8 cellular contexts compared by ENCODE assay signal in genomic region chr2:149587220-149587949, GRCh38. TPM values are rescaled to one million over a fixed set of nuclear protein-coding genes. Genes with fewer than 3 reads are reported as not detected.
DNase-seq lines count a peak whose midpoint lies in the region; ATAC-seq and TF ChIP-seq lines count a peak whose summit lies in the region.

Gene MMADHC, minus strand, starts transcription at chr2:149587775. Its CDS starts 678 bp downstream, at chr2:149587097.

- intact Hi-C loops in mammary epithelial cell (cut with micrococcal nuclease) = no loop called here

- H3F3A ChIP-seq in smooth muscle cell (ENCODE audit: low read depth) = no peaks in the 10 kb centered on the region

- peak; percentile 98 for DNase-seq in ACHN
- DNase-seq in NCI-H2227 (lab: John Stamatoyannopoulos, UW; ENCODE audit: unreplicated experiment) = peak; percentile 99
- peak; percentile 95 for DNase-seq in WERI-Rb-1
- DNase-seq in mammary epithelial cell = peak; percentile 90
- peak; percentile 92 for DNase-seq in iPS-NIHi11 (ENCODE audit: low spot score)
- peak; percentile 56 for DNase-seq in smooth muscle cell (lab: John Stamatoyannopoulos, UW; ENCODE audit: unreplicated experiment)

- under 1% methylated on average over 32 of the region's 45 CpGs for WGBS in mammary epithelial cell (ENCODE audit: low coverage, missing lambda C conversion rate)
- WGBS in smooth muscle cell (ENCODE audit: low lambda C conversion rate) = 2% methylated on average over 45 of the region's 45 CpGs

- H3K4me3 ChIP-seq in WERI-Rb-1 (ENCODE audit: low read depth, low read length) = peak within 1 kb of the TSS; percentile 81
- peak within 1 kb of the TSS; percentile 66 to 98 (median 85) for H3K4me3 ChIP-seq in mammary epithelial cell (replicated peaks in 1 of 3; ENCODE audit: insufficient read depth in 1 of 3, low read depth in 2 of 3, low read length in 3 of 3)
- peak within 1 kb of the TSS; percentile 88 for H3K4me3 ChIP-seq in smooth muscle cell

- H3K27ac ChIP-seq in WERI-Rb-1 (peak within 1 kb of the TSS; percentile 92), mammary epithelial cell (ENCODE audit: insufficient read depth, low read depth, low read length) (peak within 1 kb of the TSS; percentile 95), smooth muscle cell (ENCODE audit: low read depth) (peak within 1 kb of the TSS; percentile 96)

- H3K9ac ChIP-seq in mammary epithelial cell (ENCODE audit: insufficient read depth, low read length) = peak within 1 kb of the TSS; percentile 99
- peak within 1 kb of the TSS; percentile 98 for H3K9ac ChIP-seq in smooth muscle cell (ENCODE audit: low read depth)

- TF ChIP-seq CTCF in WERI-Rb-1 (IDR thresholded peaks at IDR 0.05; ENCODE audit: low read depth, low read length) (no peak), mammary epithelial cell (conservative IDR thresholded peaks at IDR 0.05 in 1 of 2, IDR thresholded peaks at IDR 0.05 in 1 of 2; ENCODE audit: extremely low read depth in 1 of 2, insufficient read depth in 1 of 2, low read depth in 1 of 2, low read length in 2 of 2) (no peak), smooth muscle cell (IDR thresholded peaks at IDR 0.05; ENCODE audit: borderline replicate concordance, insufficient read depth, poor library complexity, severe bottlenecking) (no peak)

- H4K20me1 ChIP-seq in mammary epithelial cell (ENCODE audit: insufficient read depth, low read length) (no peaks in the 10 kb centered on the region), smooth muscle cell (ENCODE audit: low read depth) (peaks cover 33% of the 10 kb centered on the region)

- H3K4me2 ChIP-seq in mammary epithelial cell (ENCODE audit: insufficient read depth, low read depth, low read length) (peak within 1 kb of the TSS; percentile 89), smooth muscle cell (peak within 1 kb of the TSS; percentile 94)

- no TSS peak for BruUV-seq in mammary epithelial cell (replicated peaks; lab: Mats Ljungman, UMichigan)

- CTCF ChIA-PET in mammary epithelial cell (lab: Charles Lee; ENCODE audit: low non-redundant PET) = interaction anchor here (1.6 kb wide), 1 partner anchor 13 kb away, joined by 15 read pairs; no protein-coding TSS in a partner anchor

- H2AFZ ChIP-seq in mammary epithelial cell (ENCODE audit: low read depth, low read length) (peak within 1 kb of the TSS; percentile 95), smooth muscle cell (ENCODE audit: low read depth) (peak within 1 kb of the TSS; percentile 89)

- peaks cover 25% of the 10 kb centered on the region for H3K36me3 ChIP-seq in WERI-Rb-1
- peaks cover 13% of the 10 kb centered on the region for H3K36me3 ChIP-seq in mammary epithelial cell (ENCODE audit: insufficient read depth, low read length)
- peaks cover 9% of the 10 kb centered on the region for H3K36me3 ChIP-seq in smooth muscle cell (ENCODE audit: low read depth)

- peaks cover 12% of the 10 kb centered on the region for H3K4me1 ChIP-seq in mammary epithelial cell (ENCODE audit: insufficient read depth, low read length)
- H3K4me1 ChIP-seq in smooth muscle cell (ENCODE audit: low read depth) = peaks cover 28% of the 10 kb centered on the region

- H3K79me2 ChIP-seq in mammary epithelial cell (ENCODE audit: insufficient read depth, low read length) (peaks cover 51% of the 10 kb centered on the region), smooth muscle cell (ENCODE audit: low read depth) (peaks cover 51% of the 10 kb centered on the region)

- dilution Hi-C loops in mammary epithelial cell (cut with HindIII; ENCODE audit: low sequenced_read_pairs) = no loop called here

- H3K27me3 ChIP-seq in WERI-Rb-1 (ENCODE audit: insufficient read depth, low read depth, severe bottlenecking) (no peaks in the 10 kb centered on the region), mammary epithelial cell (ENCODE audit: insufficient read depth, low read length) (no peaks in the 10 kb centered on the region), smooth muscle cell (ENCODE audit: low read depth) (no peaks in the 10 kb centered on the region)

- in situ Hi-C loops in ACHN (cut with HindIII; ENCODE audit: low pct_ligation_motif_present, low pct_unique_long_range_greater_than_20kb, low sequenced_read_pairs) (no loop called here), mammary epithelial cell (cut with MboI; ENCODE audit: low sequenced_read_pairs in 2 of 2) (loop anchor here in 1 of 2 donors (25.0 kb wide), 1 partner anchor 1025 kb away; no protein-coding TSS in a partner anchor)

- H3K9me3 ChIP-seq in WERI-Rb-1 (ENCODE audit: severe bottlenecking) = no peaks in the 10 kb centered on the region
- no peaks in the 10 kb centered on the region for H3K9me3 ChIP-seq in mammary epithelial cell (replicated peaks; ENCODE audit: insufficient read depth, low read length)
- H3K9me3 ChIP-seq in smooth muscle cell (replicated peaks; ENCODE audit: low read depth) = no peaks in the 10 kb centered on the region

- ATAC-seq in GM18873 (IDR thresholded peaks at IDR 0.05; ENCODE audit: low FRiP score, unreplicated experiment) = peak; percentile 99
- peak; percentile 98 for ATAC-seq in HG03139 (IDR thresholded peaks at IDR 0.05; ENCODE audit: unreplicated experiment)

RNA-seq across cellular contexts. Expression of gene MMADHC, which starts in this region (rescaled TPM):
- total RNA-seq in mammary epithelial cell (100 to 1,000 TPM; 116 to 141 TPM), smooth muscle cell (174 and 188 TPM in 2 replicates)
- polyA plus RNA-seq in mammary epithelial cell (75.8 TPM), smooth muscle cell (141 and 159 TPM in 2 replicates)
- polyA minus RNA-seq in mammary epithelial cell = 82.4 TPM

Comparison
In these comparisons a context has a peak if more than half of its experiments do, and no peak if none do; other contexts are left out.
1. Peak in every context shown above with its lines: DNase-seq, ATAC-seq, H3K4me3 ChIP-seq and H3K27ac ChIP-seq.